8 cellular contexts compared by ENCODE assay signal in the genomic region with DNA sequence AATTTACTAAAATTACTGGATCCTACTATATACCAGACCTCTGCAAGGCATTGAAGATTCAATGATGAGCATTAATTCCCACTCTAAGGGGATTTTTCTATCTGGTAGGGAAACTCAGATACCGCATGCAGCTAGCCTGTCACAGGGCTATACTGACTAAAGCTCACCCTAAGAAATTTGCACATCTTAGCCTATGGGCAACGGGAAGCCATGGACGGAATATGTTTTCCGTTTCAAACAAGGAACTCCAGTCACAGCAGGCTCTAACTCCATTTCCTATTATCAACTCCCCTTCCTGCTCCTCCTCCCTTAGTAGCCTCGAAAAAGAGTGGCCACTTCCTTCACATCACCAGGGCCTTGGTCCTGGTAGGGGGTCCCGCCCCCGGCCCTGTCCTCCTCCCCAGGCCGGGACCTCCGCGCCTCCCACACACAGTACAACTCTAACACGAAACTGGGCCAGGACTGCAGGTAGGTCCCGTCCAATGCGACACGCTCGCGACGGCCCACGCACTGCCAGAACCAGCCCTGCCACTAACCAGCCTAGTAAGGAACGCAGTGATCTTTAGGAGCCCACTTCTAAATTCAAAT. TPM values are rescaled to one million over a fixed set of nuclear protein-coding genes. Genes with fewer than 3 reads are reported as not detected.
DNase-seq lines count a peak whose midpoint lies in the region; ATAC-seq and TF ChIP-seq lines count a peak whose summit lies in the region.

No MANE protein-coding gene starts in this region.

- H3K9me3 Mint-ChIP-seq in natural killer cell treated with Interleukin-12 subunit alpha and Interleukin-12 subunit beta and Interleukin-15 and Interleukin-18, amount 100 ng/mL, for 72 hours, result no peaks in the 10 kb centered on the region

- H3K4me1 Mint-ChIP-seq in natural killer cell treated with Interleukin-12 subunit alpha and Interleukin-12 subunit beta and Interleukin-15 and Interleukin-18, amount 100 ng/mL, for 72 hours (ENCODE audit: low read depth in 2 of 2), result peaks cover 20 to 23% of the 10 kb centered on the region in 2 donors

- H3K27me3 Mint-ChIP-seq in natural killer cell treated with Interleukin-12 subunit alpha and Interleukin-12 subunit beta and Interleukin-15 and Interleukin-18, amount 100 ng/mL, for 72 hours, result peaks cover under 1 to 3% of the 10 kb centered on the region in 2 donors

- TF ChIP-seq CTCF in C4-2B (conservative IDR thresholded peaks at IDR 0.05), result no peak

- H3K27ac ChIP-seq in C4-2B (peak overlapping the region; percentile 95), epithelial cell of prostate (peak overlapping the region; percentile 63)

- peaks cover 26% of the 10 kb centered on the region for H3K36me3 Mint-ChIP-seq in natural killer cell treated with Interleukin-12 subunit alpha and Interleukin-12 subunit beta and Interleukin-15 and Interleukin-18, amount 100 ng/mL, for 72 hours

- H3K27ac Mint-ChIP-seq in natural killer cell treated with Interleukin-12 subunit alpha and Interleukin-12 subunit beta and Interleukin-15 and Interleukin-18, amount 100 ng/mL, for 72 hours, result peak overlapping the region; percentile 90 to 99

- DNase-seq in SKM-1 treated with dmso at 0.1 percent for 144 hours (lab: John Stamatoyannopoulos, UW; ENCODE audit: unreplicated experiment), result peak; percentile 38
- no peak for DNase-seq in epithelial cell of prostate (ENCODE audit: low read depth, low spot score)
- no peak for DNase-seq in natural killer cell treated with Interleukin-12 subunit alpha and Interleukin-12 subunit beta and Interleukin-15 and Interleukin-18, amount 100 ng/mL, for 72 hours (ENCODE audit: low spot score)
- no peak for DNase-seq in RPMI8226
- DNase-seq in activated CD4-positive, alpha-beta T cell treated with anti-CD3 and anti-CD28 coated beads for 4 hours, result no peak

- ATAC-seq in GM19025 (IDR thresholded peaks at IDR 0.05; ENCODE audit: low read depth, unreplicated experiment) (peak; percentile 16), HG03280 (IDR thresholded peaks at IDR 0.05; ENCODE audit: unreplicated experiment) (peak; percentile 28)
- ATAC-seq in natural killer cell treated with Interleukin-12 subunit alpha and Interleukin-12 subunit beta and Interleukin-15 and Interleukin-18, amount 100 ng/mL, for 72 hours, result peak; percentile 54 to 64

- H3K4me3 Mint-ChIP-seq in natural killer cell treated with Interleukin-12 subunit alpha and Interleukin-12 subunit beta and Interleukin-15 and Interleukin-18, amount 100 ng/mL, for 72 hours, result peak overlapping the region; percentile 95

RNA-seq across cellular contexts. Expression of gene COX5B, which starts 0.7 kb away (rescaled TPM):
- 100 to 1,000 TPM; 133 to 174 TPM for total RNA-seq in natural killer cell treated with Interleukin-12 subunit alpha and Interleukin-12 subunit beta and Interleukin-15 and Interleukin-18, amount 100 ng/mL, for 72 hours

RNA-seq across cellular contexts. Expression of gene ACTR1B, which starts 18.6 kb away (rescaled TPM):
- 10 to 100 TPM; 59.0 to 74.9 TPM for total RNA-seq in natural killer cell treated with Interleukin-12 subunit alpha and Interleukin-12 subunit beta and Interleukin-15 and Interleukin-18, amount 100 ng/mL, for 72 hours

RNA-seq across cellular contexts. Expression of gene C2orf92, which starts 24.3 kb away (rescaled TPM):
- 10 to 100 TPM in 1 of 2 donors, 1 to 10 TPM in 1; 8.6 to 13.6 TPM for total RNA-seq in natural killer cell treated with Interleukin-12 subunit alpha and Interleukin-12 subunit beta and Interleukin-15 and Interleukin-18, amount 100 ng/mL, for 72 hours

RNA-seq across cellular contexts. Expression of gene ANKRD36B, which starts 55.5 kb away (rescaled TPM):
- 10 to 100 TPM; 27.7 to 77.7 TPM for total RNA-seq in natural killer cell treated with Interleukin-12 subunit alpha and Interleukin-12 subunit beta and Interleukin-15 and Interleukin-18, amount 100 ng/mL, for 72 hours
